In genomic region chr16:82344157-82344556, GRCh38 we compare ENCODE assay signal across 9 cellular contexts.
DNase-seq lines count a peak whose midpoint lies in the region; ATAC-seq and TF ChIP-seq lines count a peak whose summit lies in the region.
"Had no signal": no experiment of that assay in that cellular context is flagged by ENCODE, and none has a peak within 500 bp of the region (broad histone marks: within the 10 kb centered on the region; RNA-seq: fewer than 3 reads in every experiment).

No MANE protein-coding gene starts in this region.

- ATAC-seq in GM21529 (IDR thresholded peaks at IDR 0.05; ENCODE audit: unreplicated experiment), result no peak
- ATAC-seq in HG02884 (IDR thresholded peaks at IDR 0.05; ENCODE audit: unreplicated experiment), result no peak

- H3K27ac Mint-ChIP-seq in neural progenitor cell (no peak overlapping the region), HFFc6 (no peak overlapping the region)
- H3K27ac Mint-ChIP-seq: T-helper 2 cell treated with Interferon-gamma antibody and Interleukin-4, amounts not matched to agents 5 μg/mL and 100 μg/mL, for 36 hours had no signal

- no peaks in the 10 kb centered on the region for H3K27me3 ChIP-seq in neural progenitor cell

- no peak overlapping the region for H3K4me3 ChIP-seq in GM12865 (ENCODE audit: low read depth, low read length)
- H3K4me3 ChIP-seq in fibroblast of pulmonary artery (replicated peaks; ENCODE audit: low read depth, low read length), result no peak overlapping the region
- H3K4me3 ChIP-seq in neural progenitor cell, result no peak overlapping the region

- no peaks in the 10 kb centered on the region for H3K36me3 ChIP-seq in neural progenitor cell

- TF ChIP-seq CTCF in GM12865 (IDR thresholded peaks at IDR 0.05; ENCODE audit: insufficient read depth, low read depth, low read length, missing control alignments) (peak; percentile 38), fibroblast of pulmonary artery (IDR thresholded peaks at IDR 0.05; ENCODE audit: low read length, missing control alignments) (peak; percentile 19), neural progenitor cell (IDR thresholded peaks at IDR 0.05) (peak; percentile 63), HFFc6 (IDR thresholded peaks at IDR 0.05) (no peak; the same call in 1 of the 2 replicates)

- peak; percentile 20 for DNase-seq in GM12865 (ENCODE audit: low read depth)
- DNase-seq in NCI-H460 (ENCODE audit: extremely low read depth, low read depth), result peak; percentile 4
- DNase-seq in fibroblast of pulmonary artery (ENCODE audit: low read depth), result no peak
- DNase-seq in neural progenitor cell (ENCODE audit: low spot score), result peak; percentile 47
- DNase-seq in HFFc6, result no peak
- no peak for DNase-seq in stimulated activated CD4-positive, alpha-beta T cell treated with anti-CD3 and anti-CD28 coated beads, Interleukin-15, amount 100 ng/mL, for 24 hours

- H3K36me3 Mint-ChIP-seq in neural progenitor cell (no peaks in the 10 kb centered on the region), HFFc6 (ENCODE audit: low read depth) (no peaks in the 10 kb centered on the region)

- no peaks in the 10 kb centered on the region for H4K20me1 ChIP-seq in neural progenitor cell (ENCODE audit: low read depth)

- H3K4me3 Mint-ChIP-seq in neural progenitor cell (no peak overlapping the region), HFFc6 (no peak overlapping the region)
- H3K4me3 Mint-ChIP-seq: T-helper 2 cell treated with Interferon-gamma antibody and Interleukin-4, amounts not matched to agents 5 μg/mL and 100 μg/mL, for 36 hours had no signal

- no peak overlapping the region for H2AFZ ChIP-seq in neural progenitor cell (replicated peaks)

- H3K27me3 Mint-ChIP-seq in neural progenitor cell (ENCODE audit: insufficient read depth, low read depth) (peaks cover 7% of the 10 kb centered on the region), HFFc6 (ENCODE audit: insufficient read depth) (peaks cover 3% of the 10 kb centered on the region; the same call in 1 of the 2 replicates)

- peaks cover 6% of the 10 kb centered on the region for H3F3A ChIP-seq in neural progenitor cell (ENCODE audit: low read depth)

- no peaks in the 10 kb centered on the region for H3K79me2 ChIP-seq in neural progenitor cell (ENCODE audit: low read depth)

- no peak overlapping the region for H3K27ac ChIP-seq in neural progenitor cell

- peaks cover 10% of the 10 kb centered on the region for H3K4me1 ChIP-seq in neural progenitor cell

- no peak overlapping the region for H3K4me2 ChIP-seq in neural progenitor cell

- H3K9me3 ChIP-seq in neural progenitor cell (ENCODE audit: low read depth), result no peaks in the 10 kb centered on the region

- H3K9me3 Mint-ChIP-seq in neural progenitor cell (peaks cover 3% of the 10 kb centered on the region), HFFc6 (peaks cover 68% of the 10 kb centered on the region)
- H3K9me3 Mint-ChIP-seq: T-helper 2 cell treated with Interferon-gamma antibody and Interleukin-4, amounts not matched to agents 5 μg/mL and 100 μg/mL, for 36 hours had no signal

- no peak overlapping the region for H3K9ac ChIP-seq in neural progenitor cell

- H3K4me1 Mint-ChIP-seq in neural progenitor cell (peaks cover 15% of the 10 kb centered on the region), HFFc6 (ENCODE audit: low read depth) (no peaks in the 10 kb centered on the region)

Comparison
In these comparisons a context has a peak if more than half of its experiments do, and no peak if none do; other contexts are left out.
1. DNase-seq: peak in GM12865 (single experiment), NCI-H460 (single experiment) and neural progenitor cell (single experiment); none in fibroblast of pulmonary artery (single experiment), HFFc6 (single experiment) and stimulated activated CD4-positive, alpha-beta T cell treated with anti-CD3 and anti-CD28 coated beads, Interleukin-15, amount 100 ng/mL, for 24 hours (single experiment).